ENCODE assay signal across 9 cellular contexts in the genomic region with DNA sequence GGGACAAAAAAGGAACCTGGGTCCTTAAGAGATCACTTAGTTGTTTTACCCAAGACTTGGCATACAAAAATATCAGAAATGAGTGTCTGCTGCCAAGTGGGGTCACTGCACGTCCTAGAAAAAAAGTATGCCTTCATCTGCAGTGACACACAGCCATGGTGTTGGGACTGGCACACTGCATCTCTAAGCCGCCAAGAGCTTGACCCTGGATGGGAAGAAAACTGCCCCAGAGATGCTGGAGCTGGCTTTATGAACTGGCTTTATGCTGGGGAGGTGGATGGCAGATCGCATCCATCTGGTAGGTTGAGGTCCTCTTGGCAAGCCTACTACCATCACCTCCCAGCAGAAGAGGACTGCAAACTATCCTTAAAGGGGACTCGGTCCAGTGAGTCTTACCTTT. TPM values are rescaled to one million over a fixed set of nuclear protein-coding genes. Genes with fewer than 3 reads are reported as not detected.
A peak's percentile ranks its signal among the peaks of the same experiment; 100 is the strongest.
DNase-seq lines count a peak whose midpoint lies in the region; ATAC-seq and TF ChIP-seq lines count a peak whose summit lies in the region.
"Had no signal": no experiment of that assay in that cellular context is flagged by ENCODE, and none has a peak within 500 bp of the region (broad histone marks: within the 10 kb centered on the region; RNA-seq: fewer than 3 reads in every experiment).

No MANE protein-coding gene starts in this region.

- H3K4me1 Mint-ChIP-seq in osteocyte (ENCODE audit: unreplicated experiment): peaks cover 59% of the 10 kb centered on the region

- no peak overlapping the region for H2AK5ac ChIP-seq in neuronal stem cell (ENCODE audit: low read depth, low read length)

- no peaks in the 10 kb centered on the region for H3K36me3 Mint-ChIP-seq in osteocyte (ENCODE audit: unreplicated experiment)

- no peaks in the 10 kb centered on the region for H3K27me3 Mint-ChIP-seq in osteocyte (ENCODE audit: unreplicated experiment)

- no peak overlapping the region for H3K4ac ChIP-seq in neuronal stem cell (ENCODE audit: low read length)

- H4K20me1 ChIP-seq in BLaER1 treated with 17β-estradiol and CSF1 and Interleukin-3, amounts not matched to agents 10 nM and 100 nM: no peaks in the 10 kb centered on the region

- no peak overlapping the region for H3K4me3 ChIP-seq in BLaER1 treated with 17β-estradiol and CSF1 and Interleukin-3, amounts not matched to agents 10 nM and 100 nM
- H3K4me3 ChIP-seq in duodenal mucosa (ENCODE audit: low read depth in 1 of 2, low read length in 2 of 2) (no peak overlapping the region), neuronal stem cell (ENCODE audit: low read length in 2 of 2) (no peak overlapping the region)

- H3K36me3 ChIP-seq in BLaER1 treated with 17β-estradiol and CSF1 and Interleukin-3, amounts not matched to agents 10 nM and 100 nM: peaks cover 0 to 56% (median 14%) of the 10 kb centered on the region in 11 experiments; a peak in 11 of 22 replicates
- peaks cover 0 to 7% of the 10 kb centered on the region in 2 donors for H3K36me3 ChIP-seq in duodenal mucosa (ENCODE audit: control insufficient read depth in 1 of 2, insufficient read depth in 2 of 2, low read length in 2 of 2)
- no peaks in the 10 kb centered on the region for H3K36me3 ChIP-seq in neuronal stem cell (replicated peaks in 1 of 2; ENCODE audit: control insufficient read depth in 2 of 2, insufficient read depth in 2 of 2, low read length in 2 of 2)

- H3K9me3 ChIP-seq in BLaER1 treated with 17β-estradiol and CSF1 and Interleukin-3, amounts not matched to agents 10 nM and 100 nM (replicated peaks in 1 of 11): no peaks in the 10 kb centered on the region
- H3K9me3 ChIP-seq in duodenal mucosa (ENCODE audit: control insufficient read depth in 1 of 2, low read length in 2 of 2) (no peaks in the 10 kb centered on the region), neuronal stem cell (replicated peaks in 1 of 2; ENCODE audit: control insufficient read depth in 2 of 2, insufficient read depth in 1 of 2, low read depth in 1 of 2, low read length in 2 of 2) (no peaks in the 10 kb centered on the region)

- H3K9ac ChIP-seq in BLaER1 treated with 17β-estradiol and CSF1 and Interleukin-3, amounts not matched to agents 10 nM and 100 nM: peak overlapping the region in 9 of 11 experiments; percentile 64 to 86 (median 78); a peak in 18 of 22 replicates
- H3K9ac ChIP-seq in duodenal mucosa (ENCODE audit: low read depth in 1 of 2, low read length in 2 of 2) (no peak overlapping the region), neuronal stem cell (ENCODE audit: low read depth, low read length, poor library complexity) (no peak overlapping the region)

- H3K9me3 Mint-ChIP-seq in osteocyte (ENCODE audit: unreplicated experiment): no peaks in the 10 kb centered on the region

- peaks cover 73 to 97% (median 88%) of the 10 kb centered on the region in 10 experiments for H3K4me1 ChIP-seq in BLaER1 treated with 17β-estradiol and CSF1 and Interleukin-3, amounts not matched to agents 10 nM and 100 nM
- H3K4me1 ChIP-seq in duodenal mucosa (ENCODE audit: control insufficient read depth in 1 of 2, insufficient read depth in 2 of 2, low read length in 2 of 2): peaks cover 62 to 64% of the 10 kb centered on the region in 2 donors
- peaks cover 2 to 11% of the 10 kb centered on the region in 2 donors for H3K4me1 ChIP-seq in neuronal stem cell (ENCODE audit: control insufficient read depth in 2 of 2, insufficient read depth in 1 of 2, low read depth in 1 of 2, low read length in 2 of 2)

- H2AFZ ChIP-seq in neuronal stem cell (ENCODE audit: low read length): no peak overlapping the region

- ATAC-seq in HG03135 (IDR thresholded peaks at IDR 0.05; ENCODE audit: unreplicated experiment) (no peak), omental fat pad (ENCODE audit: low FRiP score) (no peak)

- H2BK5ac ChIP-seq in neuronal stem cell (ENCODE audit: low read length): no peak overlapping the region

- H3K27ac Mint-ChIP-seq in osteocyte (ENCODE audit: unreplicated experiment): peak overlapping the region; percentile 89

- WGBS in neuronal stem cell (ENCODE audit: extremely low coverage in 2 of 2, insufficient read length in 2 of 2, insufficient replicate concordance in 1 of 2), 2 donors: no CpG with 5 or more reads among the region's 4 CpGs

- no peak overlapping the region for H2BK120ac ChIP-seq in neuronal stem cell (ENCODE audit: low read depth, low read length)

- no peak overlapping the region for H3K4me3 Mint-ChIP-seq in osteocyte (ENCODE audit: unreplicated experiment)

- H2BK12ac ChIP-seq in neuronal stem cell (ENCODE audit: low read length): no peak overlapping the region

- H4K8ac ChIP-seq in neuronal stem cell (ENCODE audit: low read depth, low read length): no peak overlapping the region

- no peak overlapping the region for H4K91ac ChIP-seq in neuronal stem cell (ENCODE audit: low read depth, low read length, poor library complexity)

- H3K27ac ChIP-seq in BLaER1 treated with 17β-estradiol and CSF1 and Interleukin-3, amounts not matched to agents 10 nM and 100 nM: peak overlapping the region in 10 of 11 experiments; percentile 72 to 100 (median 88); a peak in 20 of 22 replicates
- H3K27ac ChIP-seq in duodenal mucosa (ENCODE audit: low read depth, low read length): peak overlapping the region; percentile 15
- H3K27ac ChIP-seq in neuronal stem cell (replicated peaks; ENCODE audit: low read length): no peak overlapping the region

- H3K4me2 ChIP-seq in BLaER1 treated with 17β-estradiol and CSF1 and Interleukin-3, amounts not matched to agents 10 nM and 100 nM: peak overlapping the region; percentile 72 to 91 (median 85)
- H3K4me2 ChIP-seq in neuronal stem cell (ENCODE audit: insufficient read depth, low read length, poor library complexity, severe bottlenecking): no peak overlapping the region

- H2BK15ac ChIP-seq in neuronal stem cell (ENCODE audit: low read length): no peak overlapping the region

- DNase-seq in NCI-H446 treated with DMSO at 0.1 percent for 48 hours (lab: John Stamatoyannopoulos, UW) (peak; percentile 25), osteocyte (ENCODE audit: extremely low spot score, unreplicated experiment) (no peak), neuronal stem cell (ENCODE audit: low spot score) (no peak), omental fat pad (ENCODE audit: low spot score) (no peak)
- DNase-seq in stimulated activated CD4-positive, alpha-beta T cell treated with anti-CD3 and anti-CD28 coated beads, Interleukin-2, amount 100 ng/mL, for 24 hours: no peak

- no peaks in the 10 kb centered on the region for H3K27me3 ChIP-seq in BLaER1 treated with 17β-estradiol and CSF1 and Interleukin-3, amounts not matched to agents 10 nM and 100 nM
- H3K27me3 ChIP-seq in duodenal mucosa (ENCODE audit: control insufficient read depth in 1 of 2, insufficient read depth in 2 of 2, low read length in 2 of 2) (no peaks in the 10 kb centered on the region), neuronal stem cell (ENCODE audit: control insufficient read depth in 3 of 3, insufficient read depth in 3 of 3, low read depth in 1 of 3, low read length in 3 of 3) (no peaks in the 10 kb centered on the region)
- H3K27me3 ChIP-seq: dorsolateral prefrontal cortex had no signal

- H3K14ac ChIP-seq in neuronal stem cell (ENCODE audit: low read length): no peak overlapping the region

- H3K79me1 ChIP-seq in neuronal stem cell (ENCODE audit: low read depth, low read length): no peaks in the 10 kb centered on the region

- H3K23ac ChIP-seq in neuronal stem cell (ENCODE audit: low read depth, low read length, poor library complexity): no peak overlapping the region

- TF ChIP-seq CTCF in osteocyte (IDR thresholded peaks at IDR 0.05) (no peak), omental fat pad (IDR thresholded peaks at IDR 0.05) (no peak)

- no peak overlapping the region for H3K18ac ChIP-seq in neuronal stem cell (ENCODE audit: low read length)

RNA-seq across cellular contexts. Expression of a gene that starts 51.6 kb away (rescaled TPM):
- 50.2 and 58.9 TPM in 2 replicates for total RNA-seq in osteocyte
- polyA plus RNA-seq in neuronal stem cell (2013, experiment 1 of 2): 1.4 TPM
- polyA plus RNA-seq in neuronal stem cell (2013, experiment 2 of 2): 1.5 TPM
- 100 to 1,000 TPM in 3 of 4 donors, 10 to 100 TPM in 1; 23.5 to 172 (median 133) TPM for total RNA-seq in omental fat pad

Comparison
In these comparisons a context has a peak if more than half of its experiments do, and no peak if none do; other contexts are left out.
1. H3K9ac ChIP-seq: peak in BLaER1 treated with 17β-estradiol and CSF1 and Interleukin-3, amounts not matched to agents 10 nM and 100 nM (9 of 11); none in duodenal mucosa (0 of 2) and neuronal stem cell (single experiment).